25 cellular contexts compared by ENCODE assay signal in the genomic region with DNA sequence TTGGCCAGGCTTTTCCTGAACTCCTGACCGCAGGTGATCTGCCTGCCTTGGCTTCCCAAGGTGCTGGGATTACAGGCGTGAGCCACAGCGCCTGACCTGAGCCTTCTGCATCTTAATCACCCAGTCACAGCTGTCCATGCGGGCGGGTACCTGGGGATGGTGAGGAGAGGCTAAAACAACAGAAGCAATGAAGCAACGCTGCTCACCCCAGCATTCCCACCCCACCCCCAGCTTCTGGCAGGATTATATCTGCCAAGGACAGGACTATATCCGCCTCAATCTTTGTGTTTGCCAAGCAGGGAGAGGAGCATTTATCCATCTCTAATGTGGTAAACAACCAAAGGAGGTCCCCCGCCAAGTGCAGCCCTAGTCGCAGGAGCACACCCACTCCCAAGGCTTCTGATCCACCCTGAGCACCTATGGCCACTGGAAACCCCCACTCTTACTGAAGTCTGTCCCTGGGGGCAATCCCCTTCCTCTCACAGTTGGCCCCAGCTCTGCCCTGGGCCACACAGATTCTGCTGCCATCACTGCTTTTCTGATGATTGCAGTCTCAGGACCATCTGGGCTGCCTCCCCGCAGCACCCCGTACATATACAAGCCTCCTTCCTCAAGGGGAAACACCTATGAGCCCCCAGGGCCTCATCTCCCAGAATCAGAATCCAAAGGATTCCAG. TPM values are rescaled to one million over a fixed set of nuclear protein-coding genes. Genes with fewer than 3 reads are reported as not detected.
DNase-seq lines count a peak whose midpoint lies in the region; ATAC-seq and TF ChIP-seq lines count a peak whose summit lies in the region.
"Had no signal": no experiment of that assay in that cellular context is flagged by ENCODE, and none has a peak within 500 bp of the region (broad histone marks: within the 10 kb centered on the region; RNA-seq: fewer than 3 reads in every experiment).

No MANE protein-coding gene starts in this region.

- H3K4me3 Mint-ChIP-seq in CD14-positive monocyte, result no peak overlapping the region
- H3K4me3 Mint-ChIP-seq: activated CD8-positive, alpha-beta T cell treated with anti-CD3 and anti-CD28 coated beads, Interleukin-2, amount 10 ng/mL, durations not matched to agents 7 days and 5 days; activated T-cell treated with anti-CD3 and anti-CD28 coated beads, Interleukin-2, amount 50 U/mL, for 24 hours; natural killer cell had no signal

- TF ChIP-seq POLR2A in body of pancreas (IDR thresholded peaks at IDR 0.05), result no peak

- WGBS in body of pancreas, 2 donors, result 34 to 58% methylated on average over 8 to 11 of the region's 11 CpGs

- no peaks in the 10 kb centered on the region for H3K9me3 ChIP-seq in body of pancreas
- H3K9me3 ChIP-seq in SJCRH30 (replicated peaks), result no peaks in the 10 kb centered on the region
- H3K9me3 ChIP-seq: BE2C, heart left ventricle, prostate gland, vagina had no signal

- H3K27me3 ChIP-seq in body of pancreas (no peaks in the 10 kb centered on the region), SJCRH30 (peaks cover 4% of the 10 kb centered on the region; the same call in 1 of the 2 replicates)
- H3K27me3 ChIP-seq: BE2C, heart left ventricle, vagina had no signal

- H3K4me1 ChIP-seq in body of pancreas (peaks cover 41% of the 10 kb centered on the region), SJCRH30 (no peaks in the 10 kb centered on the region)
- H3K4me1 ChIP-seq: BE2C, prostate gland had no signal

- intact Hi-C loops in CD14-positive monocyte (cut with micrococcal nuclease) (no loop called here), body of pancreas (cut with DNase I) (loop anchor here (5.0 kb wide), 1 partner anchor 46 kb away; no protein-coding TSS in a partner anchor)

- TF ChIP-seq CTCF in CD14-positive monocyte (IDR thresholded peaks at IDR 0.05), result no peak
- no peak for TF ChIP-seq CTCF in body of pancreas (IDR thresholded peaks at IDR 0.05)

- H3K4me3 ChIP-seq in body of pancreas (no peak overlapping the region), SJCRH30 (no peak overlapping the region)
- H3K4me3 ChIP-seq: heart left ventricle, prostate gland, skin epidermis, vagina had no signal

- peaks cover 0 to 2% (median 0%) of the 10 kb centered on the region in 7 donors for H3K9me3 Mint-ChIP-seq in CD14-positive monocyte
- H3K9me3 Mint-ChIP-seq: activated naive CD4-positive, alpha-beta T cell treated with anti-CD3 and anti-CD28 coated beads, Interleukin-2, amount 50 U/mL, for 72 hours; activated T-cell treated with anti-CD3 and anti-CD28 coated beads, Interleukin-2, amount 50 U/mL, for 24 hours; natural killer cell had no signal

- H3K27ac ChIP-seq in body of pancreas, result peak overlapping the region; percentile 45 to 85 (median 61)
- H3K27ac ChIP-seq in SJCRH30, result no peak overlapping the region
- H3K27ac ChIP-seq: KMS-11, prostate gland, RWPE1, vagina had no signal

- peaks cover 39% of the 10 kb centered on the region for H3K4me1 Mint-ChIP-seq in CD14-positive monocyte

- H3K36me3 ChIP-seq in body of pancreas (replicated peaks in 1 of 2; ENCODE audit: insufficient read depth in 1 of 2, low read depth in 2 of 2) (no peaks in the 10 kb centered on the region), SJCRH30 (no peaks in the 10 kb centered on the region)
- H3K36me3 ChIP-seq: BE2C, heart left ventricle, prostate gland, vagina had no signal

- peak; percentile 21 for ATAC-seq in body of pancreas
- ATAC-seq in GM18868 (IDR thresholded peaks at IDR 0.05; ENCODE audit: unreplicated experiment), result no peak
- no peak for ATAC-seq in GM18517 (IDR thresholded peaks at IDR 0.05; ENCODE audit: unreplicated experiment)
- ATAC-seq: activated CD4-positive, CD25-positive, alpha-beta regulatory T cell treated with anti-CD3 and anti-CD28 coated beads, Interleukin-2, amount 50 U/mL, for 24 hours; activated CD8-positive, alpha-beta T cell treated with anti-CD3 and anti-CD28 coated beads, Interleukin-2, amount 10 ng/mL, durations not matched to agents 7 days and 5 days; activated naive CD4-positive, alpha-beta T cell treated with anti-CD3 and anti-CD28 coated beads, Interleukin-2, amount 50 U/mL, for 72 hours; heart left ventricle; natural killer cell had no signal

- DNase-seq in CD14-positive monocyte (ENCODE audit: low spot score) (no peak), body of pancreas (peak in 1 of 4 donors; percentile 53), mucosa of gallbladder (ENCODE audit: low spot score) (peak; percentile 70), SJCRH30 (no peak)
- DNase-seq: activated CD8-positive, alpha-beta T cell treated with anti-CD3 and anti-CD28 coated beads, Interleukin-2, amount 10 ng/mL, durations not matched to agents 7 days and 5 days; activated T-cell treated with anti-CD3 and anti-CD28 coated beads, Interleukin-2, amount 50 U/mL, for 24 hours; BE2C; EL; GOT3; heart left ventricle; MV-4-11; natural killer cell; NCI-H187; stimulated activated CD4-positive, alpha-beta T cell treated with anti-CD3 and anti-CD28 coated beads, Interleukin-4, amount 100 ng/mL, for 4 hours; substantia nigra had no signal

- peaks cover 3 to 6% (median 3%) of the 10 kb centered on the region in 3 donors for H3K27me3 Mint-ChIP-seq in CD14-positive monocyte (ENCODE audit: low read depth in 3 of 3)
- H3K27me3 Mint-ChIP-seq: activated T-cell treated with anti-CD3 and anti-CD28 coated beads, Interleukin-2, amount 50 U/mL, for 24 hours had no signal

- peak overlapping the region; percentile 91 to 100 (median 98) for H3K27ac Mint-ChIP-seq in CD14-positive monocyte
- H3K27ac Mint-ChIP-seq: activated CD8-positive, alpha-beta T cell treated with anti-CD3 and anti-CD28 coated beads, Interleukin-2, amount 10 ng/mL, durations not matched to agents 7 days and 5 days; activated T-cell treated with anti-CD3 and anti-CD28 coated beads, Interleukin-2, amount 50 U/mL, for 24 hours; natural killer cell had no signal

- H3K36me3 Mint-ChIP-seq in CD14-positive monocyte, result peaks cover 1 to 3% of the 10 kb centered on the region in 2 donors
- H3K36me3 Mint-ChIP-seq: activated naive CD4-positive, alpha-beta T cell treated with anti-CD3 and anti-CD28 coated beads, Interleukin-2, amount 50 U/mL, for 72 hours; natural killer cell had no signal

RNA-seq across cellular contexts. Expression of a gene that starts 8.8 kb away (rescaled TPM):
- polyA plus RNA-seq in CD14-positive monocyte, result 100 to 1,000 TPM; 654 to 878 TPM
- total RNA-seq in body of pancreas (10 to 100 TPM; 19.2 to 68.9 TPM), mucosa of gallbladder (776 TPM)
- total RNA-seq in SJCRH30 (2014; rRNA removed; shearing (Covaris generic)), result not detected in 2 replicates
- total RNA-seq: activated CD8-positive, alpha-beta T cell treated with anti-CD3 and anti-CD28 coated beads, Interleukin-2, amount 10 ng/mL, durations not matched to agents 7 days and 5 days; activated naive CD4-positive, alpha-beta T cell treated with anti-CD3 and anti-CD28 coated beads, Interleukin-2, amount 50 U/mL, for 72 hours; lung microvascular endothelial cell; prostate gland; vagina had no signal

RNA-seq across cellular contexts. Expression of a gene that starts 20.0 kb away (rescaled TPM):
- 10 to 100 TPM; 19.8 to 24.8 TPM for polyA plus RNA-seq in CD14-positive monocyte
- 10 to 100 TPM; 38.4 to 42.5 TPM for total RNA-seq in body of pancreas
- total RNA-seq in mucosa of gallbladder, result 81.5 TPM
- 25.1 and 34.1 TPM in 2 replicates for total RNA-seq in SJCRH30 (2014; rRNA removed; shearing (Covaris generic))

RNA-seq across cellular contexts. Expression of a gene that starts 28.4 kb away (rescaled TPM):
- polyA plus RNA-seq in CD14-positive monocyte, result 1 to 10 TPM; 5.9 to 8.5 TPM
- 10 to 100 TPM; 73.2 to 84.7 TPM for total RNA-seq in body of pancreas
- 186 TPM for total RNA-seq in mucosa of gallbladder
- total RNA-seq in SJCRH30 (2014; rRNA removed; shearing (Covaris generic)), result 11.9 and 12.4 TPM in 2 replicates

RNA-seq across cellular contexts. Expression of a gene that starts 50.8 kb away (rescaled TPM):
- 10 to 100 TPM; 20.0 TPM for polyA plus RNA-seq in CD14-positive monocyte
- total RNA-seq in body of pancreas (10 to 100 TPM in 1 of 2 donors, 1 to 10 TPM in 1; 2.0 to 40.0 TPM), mucosa of gallbladder (13.6 TPM)
- total RNA-seq in SJCRH30 (2014; rRNA removed; shearing (Covaris generic)), result 6.1 and 6.3 TPM in 2 replicates

Comparison
In these comparisons a context has a peak if more than half of its experiments do, and no peak if none do; other contexts are left out.
1. RNA of a gene that starts 8.8 kb away (total RNA-seq): 776 TPM in mucosa of gallbladder (single experiment) and 19.2 to 68.9 TPM in body of pancreas; not detected in SJCRH30; every median in the first group is over 10 times any median in the second.